In the genomic region with DNA sequence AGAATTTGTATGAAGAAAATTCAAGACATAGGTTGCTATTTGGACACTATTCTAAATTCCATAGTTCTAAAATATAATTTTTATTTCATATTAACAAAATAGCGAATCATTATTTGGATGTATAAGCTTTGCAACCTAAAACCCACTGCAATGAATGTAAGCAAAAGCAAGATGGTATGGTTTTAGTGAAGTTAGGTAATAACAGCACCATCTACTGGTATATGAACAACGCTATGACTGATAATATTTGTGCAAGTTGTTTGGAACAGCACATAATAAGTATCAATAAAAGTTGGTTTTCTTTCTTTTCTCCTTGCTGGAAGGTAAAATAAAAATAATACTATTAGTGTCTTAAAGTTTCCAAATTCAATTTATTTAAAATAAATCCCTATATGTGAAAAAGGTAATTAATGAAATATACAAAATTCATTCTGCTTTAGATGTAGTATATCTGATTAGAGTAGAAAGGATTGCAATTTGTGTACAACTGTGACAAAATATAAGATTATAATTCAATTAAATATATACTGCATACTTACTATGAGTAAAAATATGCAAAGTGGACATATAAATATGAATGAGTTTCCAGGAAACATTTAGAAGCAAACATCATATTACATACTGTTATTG, we compare ENCODE assay signal across 8 cellular contexts.
DNase-seq lines count a peak whose midpoint lies in the region; ATAC-seq, FAIRE-seq and TF ChIP-seq lines count a peak whose summit lies in the region.

No MANE protein-coding gene starts in this region.

- peak; percentile 64 to 71; a peak in 3 of 6 replicates for ATAC-seq in A549
- peak; percentile 85 for ATAC-seq in GM18861 (IDR thresholded peaks at IDR 0.05; ENCODE audit: unreplicated experiment)
- no peak for ATAC-seq in GM21825 (IDR thresholded peaks at IDR 0.05; ENCODE audit: unreplicated experiment)

- H3K27ac ChIP-seq in A549 (no peak overlapping the region), SK-N-MC (peak overlapping the region; percentile 75)

- no peak for TF ChIP-seq EP300 in A549 (IDR thresholded peaks at IDR 0.05)

- TF ChIP-seq POLR2A in A549 (IDR thresholded peaks at IDR 0.05; ENCODE audit: low read length): no peak

- peaks cover 3% of the 10 kb centered on the region; the same call in 1 of the 3 replicates for H3K9me3 ChIP-seq in A549
- no peaks in the 10 kb centered on the region for H3K9me3 ChIP-seq in SK-N-MC (ENCODE audit: low read depth, low read length)

- TF ChIP-seq CTCF in A549 (IDR thresholded peaks at IDR 0.05): peak; percentile 59

- DNase-seq in A549 (ENCODE audit: low read depth in 1 of 2, low spot score in 1 of 2) (peak in 1 of 2 experiments; percentile 44), SK-N-MC (ENCODE audit: low read depth, low spot score) (peak; percentile 66), frontal cortex (ENCODE audit: low spot score in 2 of 2) (peak; percentile 5 to 9), ureter (ENCODE audit: low spot score) (no peak)
- peak; percentile 24 for DNase-seq in Jurkat, Clone E6-1 (ENCODE audit: low read depth, low spot score)
- DNase-seq in stimulated activated CD4-positive, alpha-beta T cell treated with anti-CD3 and anti-CD28 coated beads, Interleukin-4, amount 100 ng/mL, for 4 hours: no peak

- POLR2A ChIA-PET in A549 (lab: Yijun Ruan, JAX): no interaction called here

- H3K4me1 ChIP-seq in A549: peaks cover 4% of the 10 kb centered on the region; the same call in 2 of the 3 replicates

- H3K36me3 ChIP-seq in SK-N-MC (ENCODE audit: insufficient read depth, low read length): no peaks in the 10 kb centered on the region

- CTCF ChIA-PET in A549 (lab: Yijun Ruan, JAX): interaction anchor here (0.9 to 1.0 kb wide), 2 partner anchors 9 to 278 kb away, joined by 4 read pairs; no protein-coding TSS in a partner anchor

- H3K9ac ChIP-seq in SK-N-MC (ENCODE audit: insufficient read length): no peak overlapping the region

- peak; percentile 57 to 60 for TF ChIP-seq RAD21 in A549 (conservative IDR thresholded peaks at IDR 0.05 in 1 of 2, IDR thresholded peaks at IDR 0.05 in 1 of 2)

- no peak for FAIRE-seq in A549 (lab: Jason Lieb, UNC)
- FAIRE-seq in frontal cortex (lab: Jason Lieb, UNC): peak; percentile 91

- H3K4me3 ChIP-seq in A549 (no peak overlapping the region), SK-N-MC (no peak overlapping the region)
- H3K4me3 ChIP-seq in Jurkat, Clone E6-1 (ENCODE audit: low read length): no peak overlapping the region

- no peak overlapping the region for H3K4me2 ChIP-seq in A549

- 0% methylated on average over 2 of the region's 2 CpGs for WGBS in A549 (ENCODE audit: missing lambda C conversion rate)

TF ChIP-seq in A549, 52 proteins besides CTCF, POLR2A, EP300 and RAD21:
- TF ChIP-seq SMC3 (IDR thresholded peaks at IDR 0.05): peak; percentile 59
- TF ChIP-seq HOXA7 (CRISPR knock-in tag; IDR thresholded peaks at IDR 0.05): no peak
- no peak for TF ChIP-seq HOXB5 (CRISPR knock-in tag; IDR thresholded peaks at IDR 0.05)
- no peak for TF ChIP-seq ESRRA (IDR thresholded peaks at IDR 0.05; ENCODE audit: borderline replicate concordance, low read length)
- no peak for TF ChIP-seq MAX (IDR thresholded peaks at IDR 0.05)

Comparison
In these comparisons a context has a peak if more than half of its experiments do, and no peak if none do; other contexts are left out.
1. DNase-seq: peak in Jurkat, Clone E6-1 (single experiment), SK-N-MC (single experiment) and frontal cortex (2 of 2); none in ureter (single experiment) and stimulated activated CD4-positive, alpha-beta T cell treated with anti-CD3 and anti-CD28 coated beads, Interleukin-4, amount 100 ng/mL, for 4 hours (0 of 2).